8 cellular contexts compared by ENCODE assay signal in genomic region chr11:108117746-108118371, GRCh38. TPM values are rescaled to one million over a fixed set of nuclear protein-coding genes. Genes with fewer than 3 reads are reported as not detected.
DNase-seq lines count a peak whose midpoint lies in the region; ATAC-seq and TF ChIP-seq lines count a peak whose summit lies in the region.

No MANE protein-coding gene starts in this region.

- H3K79me2 ChIP-seq in SU-DHL-6 (ENCODE audit: insufficient read depth, low read length): no peaks in the 10 kb centered on the region; the same call in 1 of the 2 replicates

- peaks cover 11 to 13% of the 10 kb centered on the region in 2 donors for H3K4me1 Mint-ChIP-seq in effector memory CD8-positive, alpha-beta T cell (ENCODE audit: low read depth in 2 of 2)

- H3F3A ChIP-seq in SU-DHL-6 (ENCODE audit: insufficient read depth): peaks cover 8% of the 10 kb centered on the region; the same call in 1 of the 2 replicates

- no peaks in the 10 kb centered on the region for H3K9me2 ChIP-seq in SU-DHL-6 (replicated peaks; ENCODE audit: insufficient read depth, low read length)

- ATAC-seq in effector memory CD8-positive, alpha-beta T cell (replicated peaks): no peak

- H3K4me2 ChIP-seq in SU-DHL-6 (ENCODE audit: low read depth, low read length, poor library complexity, severe bottlenecking): no peak overlapping the region

- H3K27me3 ChIP-seq in SU-DHL-6 (ENCODE audit: low read length) (no peaks in the 10 kb centered on the region), vagina (no peaks in the 10 kb centered on the region)

- H4K20me1 ChIP-seq in SU-DHL-6 (ENCODE audit: low read depth, low read length): no peaks in the 10 kb centered on the region

- TF ChIP-seq CTCF in LNCAP (IDR thresholded peaks at IDR 0.05) (peak; percentile 71; the same call in 1 of the 2 replicates), SU-DHL-6 (IDR thresholded peaks at IDR 0.05; ENCODE audit: insufficient read depth, low read length, poor library complexity, severe bottlenecking) (peak; percentile 48), vagina (IDR thresholded peaks at IDR 0.05) (peak in 2 of 3 experiments; percentile 12 to 22)

- H3K4me3 ChIP-seq in SU-DHL-6 (ENCODE audit: insufficient read depth, low read length, poor library complexity, severe bottlenecking): no peak overlapping the region
- H3K4me3 ChIP-seq in vagina: no peak overlapping the region

- H3K36me3 ChIP-seq in SU-DHL-6 (ENCODE audit: low read length) (no peaks in the 10 kb centered on the region), vagina (no peaks in the 10 kb centered on the region)

- DNase-seq in DMS53 treated with DMSO at 0.1 percent for 48 hours (lab: John Stamatoyannopoulos, UW; ENCODE audit: unreplicated experiment) (peak; percentile 71), germinal center (ENCODE audit: low spot score) (peak; percentile 45), vagina (ENCODE audit: extremely low spot score in 2 of 2) (no peak), nucleus accumbens (lab: John Stamatoyannopoulos, UW) (no peak), NCI-H1417 treated with DMSO at 0.1 percent for 48 hours (lab: John Stamatoyannopoulos, UW) (no peak)
- DNase-seq in effector memory CD8-positive, alpha-beta T cell: no peak

- H3K27ac Mint-ChIP-seq in effector memory CD8-positive, alpha-beta T cell: no peak overlapping the region

- H3K9me3 Mint-ChIP-seq in effector memory CD8-positive, alpha-beta T cell: no peaks in the 10 kb centered on the region

- no peak overlapping the region for H3K9ac ChIP-seq in SU-DHL-6 (ENCODE audit: low read length)

- no peak overlapping the region for H3K4me3 Mint-ChIP-seq in effector memory CD8-positive, alpha-beta T cell

- intact Hi-C loops in vagina (cut with DNase I): no loop called here

- H3K36me3 Mint-ChIP-seq in effector memory CD8-positive, alpha-beta T cell (ENCODE audit: insufficient read depth): peaks cover 9% of the 10 kb centered on the region

- H3K27ac ChIP-seq in SU-DHL-6 (ENCODE audit: low read depth, low read length): no peak overlapping the region
- H3K27ac ChIP-seq in vagina: no peak overlapping the region

- H3K9me3 ChIP-seq in SU-DHL-6 (ENCODE audit: insufficient read depth, low read length) (no peaks in the 10 kb centered on the region), vagina (no peaks in the 10 kb centered on the region)

- H3K27me3 Mint-ChIP-seq in effector memory CD8-positive, alpha-beta T cell: no peaks in the 10 kb centered on the region

- no peak overlapping the region for H2AFZ ChIP-seq in SU-DHL-6 (ENCODE audit: low read depth, low read length, severe bottlenecking)

- peaks cover 25% of the 10 kb centered on the region for H3K4me1 ChIP-seq in vagina

- TF ChIP-seq POLR2A in vagina (IDR thresholded peaks at IDR 0.05): no peak

RNA-seq across cellular contexts. Expression of gene ACAT1, which starts 3.5 kb away (rescaled TPM):
- total RNA-seq in vagina: 71.0 TPM

Comparison
In these comparisons a context has a peak if more than half of its experiments do, and no peak if none do; other contexts are left out.
1. DNase-seq: peak in DMS53 treated with DMSO at 0.1 percent for 48 hours (single experiment) and germinal center (single experiment); none in vagina (0 of 2), effector memory CD8-positive, alpha-beta T cell (0 of 3), nucleus accumbens (0 of 56) and NCI-H1417 treated with DMSO at 0.1 percent for 48 hours (single experiment).
2. CTCF ChIP-seq: peak in every context shown above with its lines; median percentile 71 in LNCAP; 48 in SU-DHL-6; 17 in vagina.